9 cellular contexts compared by ENCODE assay signal in the genomic region with DNA sequence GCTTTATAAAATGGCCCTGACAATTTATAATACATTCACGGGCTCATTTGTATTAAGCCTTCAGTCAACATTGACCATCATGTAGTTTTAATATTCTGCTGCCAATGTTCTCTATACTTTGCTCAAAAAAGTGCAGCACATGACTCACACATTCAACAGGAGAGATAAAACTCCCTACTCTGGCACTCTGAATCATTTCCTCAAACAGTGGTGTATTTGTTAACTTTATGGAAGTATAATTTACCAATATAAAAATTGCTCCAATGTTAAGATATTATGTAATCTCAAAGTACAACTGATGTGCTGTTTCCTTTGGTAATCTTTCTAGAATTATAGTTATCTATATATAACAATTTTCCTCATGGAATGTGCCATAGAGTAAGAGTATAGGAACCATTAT. TPM values are rescaled to one million over a fixed set of nuclear protein-coding genes. Genes with fewer than 3 reads are reported as not detected.
A peak's percentile ranks its signal among the peaks of the same experiment; 100 is the strongest.
DNase-seq lines count a peak whose midpoint lies in the region; ATAC-seq and TF ChIP-seq lines count a peak whose summit lies in the region.
"Had no signal": no experiment of that assay in that cellular context is flagged by ENCODE, and none has a peak within 500 bp of the region (broad histone marks: within the 10 kb centered on the region; RNA-seq: fewer than 3 reads in every experiment).

No MANE protein-coding gene starts in this region.

- peak overlapping the region; percentile 22 to 100; a peak in 3 of 4 replicates for H3K27ac ChIP-seq in SK-N-SH (ENCODE audit: low read depth in 2 of 2, low read length in 1 of 2)
- H3K27ac ChIP-seq in smooth muscle cell (ENCODE audit: low read depth) = peak overlapping the region; percentile 99
- H3K27ac ChIP-seq in aorta (ENCODE audit: low read depth in 1 of 2, low read length in 2 of 2) = no peak overlapping the region

- no peak for TF ChIP-seq CTCF in SK-N-SH (IDR thresholded peaks at IDR 0.05)
- TF ChIP-seq CTCF in smooth muscle cell (IDR thresholded peaks at IDR 0.05; ENCODE audit: borderline replicate concordance, insufficient read depth, poor library complexity, severe bottlenecking) = no peak
- TF ChIP-seq CTCF in endothelial cell (IDR thresholded peaks at IDR 0.05; ENCODE audit: unreplicated experiment) = no peak

- 10% methylated on average over 1 of the region's 1 CpG for WGBS in SK-N-SH (ENCODE audit: low lambda C conversion rate)
- WGBS in smooth muscle cell (ENCODE audit: low lambda C conversion rate) = 55% methylated on average over 1 of the region's 1 CpG
- 0 to 3% methylated on average over 1 of the region's 1 CpG for WGBS in aorta, 2 donors

- H3K4me2 ChIP-seq in SK-N-SH = peak overlapping the region; percentile 46
- peak overlapping the region; percentile 84 for H3K4me2 ChIP-seq in smooth muscle cell

- no peak overlapping the region for H3K4me3 Mint-ChIP-seq in endothelial cell (ENCODE audit: unreplicated experiment)

- no peak overlapping the region for H3K27ac Mint-ChIP-seq in endothelial cell (ENCODE audit: unreplicated experiment)

- H3K4me3 ChIP-seq in SK-N-SH (ENCODE audit: low read depth in 2 of 2, low read length in 1 of 2) (no peak overlapping the region), smooth muscle cell (no peak overlapping the region), aorta (ENCODE audit: low read length in 2 of 2) (no peak overlapping the region)

- peaks cover 3% of the 10 kb centered on the region for H3K36me3 Mint-ChIP-seq in endothelial cell (ENCODE audit: low read depth, unreplicated experiment)

- TF ChIP-seq EP300 in SK-N-SH (IDR thresholded peaks at IDR 0.05; ENCODE audit: borderline replicate concordance in 1 of 2, low read depth in 1 of 2, low read length in 1 of 2) = peak in 1 of 2 experiments; percentile 36; a peak in 1 of 4 replicates

- peaks cover 44% of the 10 kb centered on the region for H3F3A ChIP-seq in SK-N-SH (replicated peaks; ENCODE audit: insufficient read depth)
- peaks cover 28% of the 10 kb centered on the region for H3F3A ChIP-seq in smooth muscle cell (ENCODE audit: low read depth)

- H3K36me3 ChIP-seq in SK-N-SH (replicated peaks in 1 of 2; ENCODE audit: control insufficient read depth in 1 of 2, insufficient read depth in 2 of 2, low read length in 1 of 2) = peaks cover 2 to 8% of the 10 kb centered on the region in 2 experiments
- no peaks in the 10 kb centered on the region for H3K36me3 ChIP-seq in smooth muscle cell (ENCODE audit: low read depth)
- no peaks in the 10 kb centered on the region for H3K36me3 ChIP-seq in aorta (ENCODE audit: control insufficient read depth in 1 of 2, insufficient read depth in 2 of 2, low read length in 1 of 2)

- H3K79me2 ChIP-seq in SK-N-SH (ENCODE audit: insufficient read depth) (peaks cover 78% of the 10 kb centered on the region), smooth muscle cell (ENCODE audit: low read depth) (peaks cover 81% of the 10 kb centered on the region)

- H3K27me3 ChIP-seq in SK-N-SH (ENCODE audit: insufficient read depth) = no peaks in the 10 kb centered on the region
- H3K27me3 ChIP-seq in smooth muscle cell (ENCODE audit: low read depth) = no peaks in the 10 kb centered on the region
- no peaks in the 10 kb centered on the region for H3K27me3 ChIP-seq in aorta (ENCODE audit: control insufficient read depth in 1 of 2, insufficient read depth in 2 of 2, low read length in 1 of 2)

- H3K9me2 ChIP-seq in SK-N-SH = no peaks in the 10 kb centered on the region

- H3K9ac ChIP-seq in SK-N-SH = peak overlapping the region; percentile 46; the same call in 1 of the 2 replicates
- peak overlapping the region; percentile 50 for H3K9ac ChIP-seq in smooth muscle cell (ENCODE audit: low read depth)

- H3K9me3 Mint-ChIP-seq in endothelial cell (ENCODE audit: unreplicated experiment) = no peaks in the 10 kb centered on the region

- intact Hi-C loops in aorta (cut with DNase I) = no loop called here

- no peak for TF ChIP-seq RAD21 in SK-N-SH (IDR thresholded peaks at IDR 0.05; ENCODE audit: low read length)

- CTCF ChIA-PET in SK-N-SH (lab: Yijun Ruan, JAX) = interaction anchor here (1.0 kb wide), 1 partner anchor 10 kb away, joined by 3 read pairs; no protein-coding TSS in a partner anchor

- H2AFZ ChIP-seq in SK-N-SH (ENCODE audit: low read depth) (no peak overlapping the region), smooth muscle cell (ENCODE audit: low read depth) (no peak overlapping the region)

- H4K20me1 ChIP-seq in SK-N-SH (ENCODE audit: insufficient read depth) = no peaks in the 10 kb centered on the region
- H4K20me1 ChIP-seq in smooth muscle cell (ENCODE audit: low read depth) = peaks cover 8% of the 10 kb centered on the region

- DNase-seq in NOMO-1 treated with DMSO at 0.1 percent for 48 hours (lab: John Stamatoyannopoulos, UW; ENCODE audit: unreplicated experiment) (peak; percentile 51), NOMO-1 treated with dmso at 0.1 percent for 144 hours (lab: John Stamatoyannopoulos, UW; ENCODE audit: unreplicated experiment) (no peak), SK-N-SH (no peak), fibroblast of peridontal ligament (ENCODE audit: extremely low read depth) (peak; percentile 76), smooth muscle cell (lab: John Stamatoyannopoulos, UW; ENCODE audit: unreplicated experiment) (no peak), aorta (no peak), globus pallidus (ENCODE audit: low spot score) (no peak), endothelial cell (ENCODE audit: low spot score) (no peak)
- DNase-seq: central memory CD4-positive, alpha-beta T cell had no signal

- peaks cover 3% of the 10 kb centered on the region for H3K27me3 Mint-ChIP-seq in endothelial cell (ENCODE audit: unreplicated experiment)

- H3K9me3 ChIP-seq in SK-N-SH = no peaks in the 10 kb centered on the region
- H3K9me3 ChIP-seq in smooth muscle cell (replicated peaks; ENCODE audit: low read depth) = no peaks in the 10 kb centered on the region
- no peaks in the 10 kb centered on the region for H3K9me3 ChIP-seq in aorta (ENCODE audit: control insufficient read depth, low read length)

- POLR2A ChIA-PET in SK-N-SH (lab: Yijun Ruan, JAX) = no interaction called here

- no peak for ATAC-seq in aorta (ENCODE audit: low FRiP score)

- H3K4me1 ChIP-seq in SK-N-SH (ENCODE audit: control insufficient read depth in 1 of 2, insufficient read depth in 2 of 2, low read depth in 1 of 2, low read length in 1 of 2) (peaks cover 9 to 59% of the 10 kb centered on the region in 2 experiments), smooth muscle cell (ENCODE audit: low read depth) (peaks cover 43% of the 10 kb centered on the region), aorta (ENCODE audit: control insufficient read depth in 1 of 2, insufficient read depth in 2 of 2, low read length in 2 of 2) (peaks cover 11 to 14% of the 10 kb centered on the region in 2 donors)

- H3K4me1 Mint-ChIP-seq in endothelial cell (ENCODE audit: unreplicated experiment) = peaks cover 30% of the 10 kb centered on the region

TF ChIP-seq in SK-N-SH, 30 proteins besides CTCF, POLR2A, EP300 and RAD21 (continues in another document):
- no peak for TF ChIP-seq MXI1 (IDR thresholded peaks at IDR 0.05; ENCODE audit: low read depth, low read length)
- no peak for TF ChIP-seq FOXM1 (IDR thresholded peaks at IDR 0.05; ENCODE audit: low read depth)
- TF ChIP-seq, protein P1, sequence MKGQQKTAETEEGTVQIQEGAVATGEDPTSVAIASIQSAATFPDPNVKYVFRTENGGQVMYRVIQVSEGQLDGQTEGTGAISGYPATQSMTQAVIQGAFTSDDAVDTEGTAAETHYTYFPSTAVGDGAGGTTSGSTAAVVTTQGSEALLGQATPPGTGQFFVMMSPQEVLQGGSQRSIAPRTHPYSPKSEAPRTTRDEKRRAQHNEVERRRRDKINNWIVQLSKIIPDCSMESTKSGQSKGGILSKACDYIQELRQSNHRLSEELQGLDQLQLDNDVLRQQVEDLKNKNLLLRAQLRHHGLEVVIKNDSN (IDR thresholded peaks at IDR 0.05; ENCODE audit: borderline replicate concordance, low read depth) = peak; percentile 44; the same call in 1 of the 2 replicates
- no peak for TF ChIP-seq RCOR1 (IDR thresholded peaks at IDR 0.05; ENCODE audit: low read length)
- TF ChIP-seq SMC3 (IDR thresholded peaks at IDR 0.05; ENCODE audit: low read depth, low read length) = no peak
- no peak for TF ChIP-seq TEAD4 (IDR thresholded peaks at IDR 0.05; ENCODE audit: borderline replicate concordance, insufficient read depth)
- peak; percentile 36; the same call in 1 of the 2 replicates for TF ChIP-seq NFIC (IDR thresholded peaks at IDR 0.05; ENCODE audit: borderline replicate concordance)
- TF ChIP-seq, protein P2, sequence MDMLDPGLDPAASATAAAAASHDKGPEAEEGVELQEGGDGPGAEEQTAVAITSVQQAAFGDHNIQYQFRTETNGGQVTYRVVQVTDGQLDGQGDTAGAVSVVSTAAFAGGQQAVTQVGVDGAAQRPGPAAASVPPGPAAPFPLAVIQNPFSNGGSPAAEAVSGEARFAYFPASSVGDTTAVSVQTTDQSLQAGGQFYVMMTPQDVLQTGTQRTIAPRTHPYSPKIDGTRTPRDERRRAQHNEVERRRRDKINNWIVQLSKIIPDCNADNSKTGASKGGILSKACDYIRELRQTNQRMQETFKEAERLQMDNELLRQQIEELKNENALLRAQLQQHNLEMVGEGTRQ (IDR thresholded peaks at IDR 0.05; ENCODE audit: borderline replicate concordance, low read depth, low read length) = no peak
- TF ChIP-seq FOXJ3 (CRISPR knock-in tag; IDR thresholded peaks at IDR 0.05) = no peak
- TF ChIP-seq GABPA (IDR thresholded peaks at IDR 0.05; ENCODE audit: low read depth) = no peak

RNA-seq across cellular contexts. Expression of a gene that starts 39.9 kb away (rescaled TPM):
- 20.1 and 24.5 TPM in 2 replicates for polyA plus RNA-seq in SK-N-SH (2012; rRNA removed)
- polyA plus RNA-seq in SK-N-SH (2012; cell fraction: cytosol; rRNA removed) = 16.5 and 20.7 TPM in 2 replicates
- polyA plus RNA-seq in SK-N-SH (2012; cell fraction: nucleus; rRNA removed) = 8.9 and 22.7 TPM in 2 replicates
- 45.0 and 52.4 TPM in 2 replicates for total RNA-seq in smooth muscle cell
- 8.7 and 10.1 TPM in 2 replicates for polyA plus RNA-seq in smooth muscle cell
- total RNA-seq in aorta = 10 to 100 TPM; 18.1 to 27.5 TPM
- 1 to 10 TPM; 6.0 to 10.0 TPM for polyA plus RNA-seq in aorta
- 6.2 TPM for total RNA-seq in endothelial cell (ENCODE audit: unreplicated experiment)

Comparison
In these comparisons a context has a peak if more than half of its experiments do, and no peak if none do; other contexts are left out.
1. DNase-seq: peak in NOMO-1 treated with DMSO at 0.1 percent for 48 hours (single experiment) and fibroblast of peridontal ligament (single experiment); none in NOMO-1 treated with dmso at 0.1 percent for 144 hours (single experiment), SK-N-SH (single experiment), smooth muscle cell (single experiment), aorta (0 of 2), globus pallidus (single experiment) and endothelial cell (single experiment).
2. H3K27ac ChIP-seq: peak in SK-N-SH (2 of 2) and smooth muscle cell (single experiment); none in aorta (0 of 2).